10 cellular contexts compared by ENCODE assay signal in genomic region chr1:9529190-9529589, GRCh38. TPM values are rescaled to one million over a fixed set of nuclear protein-coding genes. Genes with fewer than 3 reads are reported as not detected.
A peak's percentile ranks its signal among the peaks of the same experiment; 100 is the strongest.
DNase-seq lines count a peak whose midpoint lies in the region; ATAC-seq and TF ChIP-seq lines count a peak whose summit lies in the region.
"Had no signal": no experiment of that assay in that cellular context is flagged by ENCODE, and none has a peak within 500 bp of the region (broad histone marks: within the 10 kb centered on the region; RNA-seq: fewer than 3 reads in every experiment).

No MANE protein-coding gene starts in this region.

- no peaks in the 10 kb centered on the region for H3K36me3 ChIP-seq in mammary epithelial cell (ENCODE audit: insufficient read depth, low read length)
- no peaks in the 10 kb centered on the region for H3K36me3 ChIP-seq in breast epithelium
- H3K36me3 ChIP-seq in OCI-LY1 (ENCODE audit: insufficient read depth, low read length), result no peaks in the 10 kb centered on the region
- no peaks in the 10 kb centered on the region for H3K36me3 ChIP-seq in uterus
- H3K36me3 ChIP-seq: gastrocnemius medialis had no signal

- in situ Hi-C loops in mammary epithelial cell (cut with MboI; ENCODE audit: low sequenced_read_pairs in 2 of 2), result no loop called here

- H3K79me2 ChIP-seq in mammary epithelial cell (ENCODE audit: insufficient read depth, low read length) (no peaks in the 10 kb centered on the region), OCI-LY1 (ENCODE audit: insufficient read depth, low read length) (no peaks in the 10 kb centered on the region)

- H3K4me3 ChIP-seq in mammary epithelial cell (replicated peaks in 1 of 3; ENCODE audit: insufficient read depth in 1 of 3, low read depth in 2 of 3, low read length in 3 of 3), result no peak overlapping the region
- no peak overlapping the region for H3K4me3 ChIP-seq in breast epithelium
- H3K4me3 ChIP-seq in OCI-LY1 (ENCODE audit: low read depth, low read length, poor library complexity, severe bottlenecking), result peak overlapping the region; percentile 39
- no peak overlapping the region for H3K4me3 ChIP-seq in fibroblast of mammary gland (ENCODE audit: control insufficient read depth, low read depth, low read length)
- H3K4me3 ChIP-seq in uterus, result no peak overlapping the region
- H3K4me3 ChIP-seq: gastrocnemius medialis had no signal

- TF ChIP-seq CTCF in mammary epithelial cell (conservative IDR thresholded peaks at IDR 0.05 in 1 of 2, IDR thresholded peaks at IDR 0.05 in 1 of 2; ENCODE audit: extremely low read depth in 1 of 2, insufficient read depth in 1 of 2, low read depth in 1 of 2, low read length in 2 of 2) (no peak), breast epithelium (IDR thresholded peaks at IDR 0.05) (no peak), OCI-LY1 (IDR thresholded peaks at IDR 0.05; ENCODE audit: low read length) (no peak), fibroblast of mammary gland (conservative IDR thresholded peaks at IDR 0.05; ENCODE audit: control insufficient read depth, insufficient read depth, low read depth, low read length) (no peak), uterus (IDR thresholded peaks at IDR 0.05) (no peak)

- no peaks in the 10 kb centered on the region for H3K9me3 ChIP-seq in mammary epithelial cell (replicated peaks; ENCODE audit: insufficient read depth, low read length)
- no peaks in the 10 kb centered on the region for H3K9me3 ChIP-seq in breast epithelium
- no peaks in the 10 kb centered on the region for H3K9me3 ChIP-seq in OCI-LY1 (ENCODE audit: low read length)
- no peaks in the 10 kb centered on the region for H3K9me3 ChIP-seq in uterus
- H3K9me3 ChIP-seq: gastrocnemius medialis had no signal

- H3K9ac ChIP-seq in mammary epithelial cell (ENCODE audit: insufficient read depth, low read length) (no peak overlapping the region), OCI-LY1 (ENCODE audit: low read length) (peak overlapping the region; percentile 39; the same call in 1 of the 2 replicates)

- H4K20me1 ChIP-seq in mammary epithelial cell (ENCODE audit: insufficient read depth, low read length) (no peaks in the 10 kb centered on the region), OCI-LY1 (ENCODE audit: insufficient read depth, low read length) (no peaks in the 10 kb centered on the region)

- dilution Hi-C loops in mammary epithelial cell (cut with HindIII; ENCODE audit: low sequenced_read_pairs), result no loop called here

- TF ChIP-seq POLR2A in breast epithelium (IDR thresholded peaks at IDR 0.05) (no peak), uterus (IDR thresholded peaks at IDR 0.05) (no peak)

- H2AFZ ChIP-seq in mammary epithelial cell (ENCODE audit: low read depth, low read length) (no peak overlapping the region), OCI-LY1 (ENCODE audit: low read length) (peak overlapping the region; percentile 76)

- peaks cover 6% of the 10 kb centered on the region; the same call in 1 of the 2 replicates for H3F3A ChIP-seq in OCI-LY1 (ENCODE audit: insufficient read depth, low read length)

- H3K4me2 ChIP-seq in mammary epithelial cell (ENCODE audit: insufficient read depth, low read depth, low read length) (no peak overlapping the region), OCI-LY1 (ENCODE audit: low read length) (peak overlapping the region; percentile 64)

- intact Hi-C loops in mammary epithelial cell (cut with micrococcal nuclease) (no loop called here), breast epithelium (cut with DNase I; ENCODE audit: low total_unique reads) (no loop called here), uterus (cut with DNase I; ENCODE audit: low total_unique reads) (no loop called here)

- H3K4me1 ChIP-seq in mammary epithelial cell (ENCODE audit: insufficient read depth, low read length) (peaks cover 4% of the 10 kb centered on the region), breast epithelium (no peaks in the 10 kb centered on the region), OCI-LY1 (ENCODE audit: insufficient read depth, low read length, severe bottlenecking) (peaks cover 41% of the 10 kb centered on the region), uterus (no peaks in the 10 kb centered on the region)

- CTCF ChIA-PET in mammary epithelial cell (lab: Charles Lee; ENCODE audit: low non-redundant PET), result no interaction called here

- H3K27ac ChIP-seq in mammary epithelial cell (ENCODE audit: insufficient read depth, low read depth, low read length), result no peak overlapping the region
- H3K27ac ChIP-seq in breast epithelium, result peak overlapping the region in 1 of 2 donors; percentile 23
- peak overlapping the region; percentile 82 for H3K27ac ChIP-seq in OCI-LY1 (ENCODE audit: low read depth, low read length, poor library complexity, severe bottlenecking)
- H3K27ac ChIP-seq in uterus, result no peak overlapping the region
- H3K27ac ChIP-seq: gastrocnemius medialis had no signal

- H3K27me3 ChIP-seq in mammary epithelial cell (ENCODE audit: insufficient read depth, low read length), result no peaks in the 10 kb centered on the region
- H3K27me3 ChIP-seq in breast epithelium, result no peaks in the 10 kb centered on the region
- no peaks in the 10 kb centered on the region for H3K27me3 ChIP-seq in OCI-LY1 (ENCODE audit: insufficient read depth, low read length)
- H3K27me3 ChIP-seq in uterus, result no peaks in the 10 kb centered on the region
- H3K27me3 ChIP-seq: gastrocnemius medialis had no signal

- BruUV-seq in mammary epithelial cell (replicated peaks; lab: Mats Ljungman, UMichigan), result no TSS peak

- ATAC-seq in GM21390 (IDR thresholded peaks at IDR 0.05; ENCODE audit: unreplicated experiment), result no peak
- ATAC-seq: gastrocnemius medialis had no signal

- 67% methylated on average over 5 of the region's 8 CpGs for WGBS in mammary epithelial cell (ENCODE audit: low coverage, missing lambda C conversion rate)

- H3K9me2 ChIP-seq in OCI-LY1 (ENCODE audit: low read depth, low read length), result no peaks in the 10 kb centered on the region

- DNase-seq in mammary epithelial cell (peak; percentile 20), breast epithelium (ENCODE audit: low spot score in 2 of 2) (no peak), fibroblast of mammary gland (ENCODE audit: low read depth) (peak; percentile 48), activated gamma-delta T cell (lab: John Stamatoyannopoulos, UW) (no peak), amniotic stem cell (lab: John Stamatoyannopoulos, UW) (no peak), uterus (no peak)
- DNase-seq: gastrocnemius medialis, NCI-H187 had no signal

RNA-seq across cellular contexts. Expression of gene SLC25A33, which starts 10.1 kb away (rescaled TPM):
- 1 to 10 TPM; 2.2 to 4.0 TPM for total RNA-seq in mammary epithelial cell
- 2.5 TPM for polyA plus RNA-seq in mammary epithelial cell
- polyA minus RNA-seq in mammary epithelial cell, result 1.2 TPM
- 10 to 100 TPM in 2 of 3 donors, 1 to 10 TPM in 1; 8.8 to 17.6 (median 10.7) TPM for total RNA-seq in breast epithelium
- 1 to 10 TPM; 1.0 to 6.1 (median 3.3) TPM for total RNA-seq in uterus

RNA-seq across cellular contexts. Expression of gene TMEM201, which starts 59.5 kb away (rescaled TPM):
- total RNA-seq in mammary epithelial cell (10 to 100 TPM in 1 of 2 donors, 1 to 10 TPM in 1; 6.8 to 15.9 TPM), breast epithelium (1 to 10 TPM; 5.0 to 6.2 (median 5.0) TPM), uterus (10 to 100 TPM in 1 of 4 donors, 1 to 10 TPM in 1, under 1 TPM in 2; 0.29 to 20.2 (median 4.0) TPM)
- 6.8 TPM for polyA plus RNA-seq in mammary epithelial cell
- polyA minus RNA-seq in mammary epithelial cell, result 15.3 TPM

Comparison
In these comparisons a context has a peak if more than half of its experiments do, and no peak if none do; other contexts are left out.
1. DNase-seq: peak in mammary epithelial cell (single experiment) and fibroblast of mammary gland (single experiment); none in breast epithelium (0 of 2), activated gamma-delta T cell (single experiment), amniotic stem cell (single experiment) and uterus (0 of 2).